In genomic region chr11:11427185-11427944, GRCh38 we compare ENCODE assay signal across 15 cellular contexts.
A peak's percentile ranks its signal among the peaks of the same experiment; 100 is the strongest.
DNase-seq lines count a peak whose midpoint lies in the region; ATAC-seq and TF ChIP-seq lines count a peak whose summit lies in the region.
"Had no signal": no experiment of that assay in that cellular context is flagged by ENCODE, and none has a peak within 500 bp of the region (broad histone marks: within the 10 kb centered on the region; RNA-seq: fewer than 3 reads in every experiment).

No MANE protein-coding gene starts in this region.

- peaks cover 0 to 15% of the 10 kb centered on the region in 2 donors for H3K4me1 ChIP-seq in left lung

- peaks cover 0 to 4% of the 10 kb centered on the region in 2 donors for H3K36me3 ChIP-seq in left lung

- H3K9me3 Mint-ChIP-seq in chondrocyte (ENCODE audit: low read depth) = no peaks in the 10 kb centered on the region
- H3K9me3 Mint-ChIP-seq: activated CD4-positive, alpha-beta T cell treated with anti-CD3 and anti-CD28 coated beads, Interleukin-2, amount 10 ng/mL, durations not matched to agents 24 days and 14 days; activated naive CD8-positive, alpha-beta T cell treated with anti-CD3 and anti-CD28 coated beads, Interleukin-2, amount 50 U/mL, for 24 hours; T-helper 2 cell treated with Interferon-gamma antibody and Interleukin-4, amounts not matched to agents 5 μg/mL and 100 μg/mL, for 36 hours had no signal

- intact Hi-C loops in Right ventricle myocardium inferior (cut with DNase I) = no loop called here
- intact Hi-C loops in cardiac septum (cut with DNase I) = no loop called here
- intact Hi-C loops in left lung (cut with DNase I) = no loop called here

- DNase-seq in Right ventricle myocardium inferior (ENCODE audit: missing footprints) (no peak), cardiac septum (ENCODE audit: low spot score) (no peak), chondrocyte (ENCODE audit: low spot score) (no peak), medulla oblongata (ENCODE audit: extremely low spot score) (peak; percentile 43), germinal center (ENCODE audit: low spot score) (no peak), LoVo (ENCODE audit: low spot score) (no peak), left lung (no peak)
- DNase-seq: activated CD4-positive, alpha-beta T cell treated with anti-CD3 and anti-CD28 coated beads, Interleukin-2, amount 10 ng/mL, durations not matched to agents 24 days and 14 days; activated naive CD8-positive, alpha-beta T cell treated with anti-CD3 and anti-CD28 coated beads, Interleukin-2, amount 50 U/mL, for 24 hours; activated T-cell treated with anti-CD3 and anti-CD28 coated beads, Interleukin-2, amount 50 U/mL, for 1 hour; erythroblast; NCI-H446 treated with DMSO at 0.1 percent for 48 hours; occipital lobe had no signal

- H3K4me1 Mint-ChIP-seq in chondrocyte (ENCODE audit: low read depth) = peaks cover 35% of the 10 kb centered on the region
- H3K4me1 Mint-ChIP-seq: activated CD4-positive, alpha-beta T cell treated with anti-CD3 and anti-CD28 coated beads, Interleukin-2, amount 10 ng/mL, durations not matched to agents 24 days and 14 days; activated naive CD8-positive, alpha-beta T cell treated with anti-CD3 and anti-CD28 coated beads, Interleukin-2, amount 50 U/mL, for 24 hours had no signal

- ATAC-seq in Right ventricle myocardium inferior (peak; percentile 43), left lung (no peak), HG02840 (IDR thresholded peaks at IDR 0.05; ENCODE audit: low FRiP score, unreplicated experiment) (no peak)
- ATAC-seq: activated naive CD8-positive, alpha-beta T cell treated with anti-CD3 and anti-CD28 coated beads, Interleukin-2, amount 50 U/mL, for 24 hours had no signal

- TF ChIP-seq CTCF in chondrocyte (IDR thresholded peaks at IDR 0.05) = no peak
- TF ChIP-seq CTCF in left lung (IDR thresholded peaks at IDR 0.05) = no peak

- H3K27me3 ChIP-seq in left lung = peaks cover 0 to 10% of the 10 kb centered on the region in 2 donors

- H3K4me3 Mint-ChIP-seq in chondrocyte (ENCODE audit: unreplicated experiment) = no peak overlapping the region
- H3K4me3 Mint-ChIP-seq: activated CD4-positive, alpha-beta T cell treated with anti-CD3 and anti-CD28 coated beads, Interleukin-2, amount 10 ng/mL, durations not matched to agents 24 days and 14 days; activated naive CD8-positive, alpha-beta T cell treated with anti-CD3 and anti-CD28 coated beads, Interleukin-2, amount 50 U/mL, for 24 hours; T-helper 2 cell treated with Interferon-gamma antibody and Interleukin-4, amounts not matched to agents 5 μg/mL and 100 μg/mL, for 36 hours had no signal

- no peak overlapping the region for H3K4me3 ChIP-seq in left lung

- H3K27ac Mint-ChIP-seq in chondrocyte (ENCODE audit: unreplicated experiment) = peak overlapping the region; percentile 49
- H3K27ac Mint-ChIP-seq: activated CD4-positive, alpha-beta T cell treated with anti-CD3 and anti-CD28 coated beads, Interleukin-2, amount 10 ng/mL, durations not matched to agents 24 days and 14 days; activated naive CD8-positive, alpha-beta T cell treated with anti-CD3 and anti-CD28 coated beads, Interleukin-2, amount 50 U/mL, for 24 hours; T-helper 2 cell treated with Interferon-gamma antibody and Interleukin-4, amounts not matched to agents 5 μg/mL and 100 μg/mL, for 36 hours had no signal

- H3K9me3 ChIP-seq in left lung = no peaks in the 10 kb centered on the region

- H3K36me3 Mint-ChIP-seq in chondrocyte (ENCODE audit: low read depth) = peaks cover 35% of the 10 kb centered on the region

- peaks cover 3% of the 10 kb centered on the region for H3K27me3 Mint-ChIP-seq in chondrocyte (ENCODE audit: low read depth)
- H3K27me3 Mint-ChIP-seq: activated CD4-positive, alpha-beta T cell treated with anti-CD3 and anti-CD28 coated beads, Interleukin-2, amount 10 ng/mL, durations not matched to agents 24 days and 14 days; activated naive CD8-positive, alpha-beta T cell treated with anti-CD3 and anti-CD28 coated beads, Interleukin-2, amount 50 U/mL, for 24 hours had no signal

- H3K27ac ChIP-seq in left lung = peak overlapping the region in 1 of 2 donors; percentile 18
